In genomic region chr3:196639517-196640500, GRCh38 we compare ENCODE assay signal across 7 cellular contexts. TPM values are rescaled to one million over a fixed set of nuclear protein-coding genes. Genes with fewer than 3 reads are reported as not detected.
DNase-seq lines count a peak whose midpoint lies in the region; ATAC-seq and TF ChIP-seq lines count a peak whose summit lies in the region.

Gene NRROS (plus strand): TSS chr3:196639694. CDS start chr3:196654540, 14,846 bp downstream.

- peak within 1 kb of the TSS; percentile 29 to 59 (median 42) for H3K4me3 ChIP-seq in fibroblast of lung (replicated peaks in 1 of 4; ENCODE audit: control extremely low read depth in 1 of 4, insufficient read depth in 1 of 4, low read depth in 3 of 4, low read length in 4 of 4)
- H3K4me3 ChIP-seq in stomach smooth muscle (ENCODE audit: low read length in 2 of 2) = peak within 1 kb of the TSS; percentile 65 to 73

- ATAC-seq in GM18868 (IDR thresholded peaks at IDR 0.05; ENCODE audit: unreplicated experiment) (peak; percentile 34), HG03135 (IDR thresholded peaks at IDR 0.05; ENCODE audit: unreplicated experiment) (peak; percentile 41)
- ATAC-seq in activated T-cell treated with anti-CD3 and anti-CD28 coated beads, Interleukin-2, amount 50 U/mL, for 4 hours = peak; percentile 67 to 69
- ATAC-seq in naive thymus-derived CD8-positive, alpha-beta T cell = peak; percentile 70 to 73

- H3K4me1 ChIP-seq in fibroblast of lung (ENCODE audit: control insufficient read depth, extremely low read depth, insufficient read depth, low read length) (no peaks in the 10 kb centered on the region), stomach smooth muscle (ENCODE audit: control insufficient read depth, insufficient read depth, low read length) (peaks cover 16% of the 10 kb centered on the region)

- H3K27me3 ChIP-seq in fibroblast of lung (ENCODE audit: control insufficient read depth, insufficient read depth, low read length) = peaks cover 3% of the 10 kb centered on the region
- peaks cover 0 to 4% of the 10 kb centered on the region in 2 donors for H3K27me3 ChIP-seq in stomach smooth muscle (ENCODE audit: control insufficient read depth in 1 of 2, insufficient read depth in 2 of 2, low read length in 2 of 2)

- POLR2A ChIA-PET in naive thymus-derived CD8-positive, alpha-beta T cell (lab: Charles Lee) = interaction anchor here (1.1 to 2.7 kb wide), 7 partner anchors 7 to 101 kb away, joined by 3 to 20 read pairs (median 4); no protein-coding TSS in a partner anchor

- peak within 1 kb of the TSS; percentile 84 to 93 (median 88) for H3K27ac Mint-ChIP-seq in naive thymus-derived CD8-positive, alpha-beta T cell

- DNase-seq in NOMO-1 treated with dmso at 0.1 percent for 144 hours (lab: John Stamatoyannopoulos, UW; ENCODE audit: unreplicated experiment) (peak; percentile 97), fibroblast of lung (ENCODE audit: low read depth in 2 of 2) (peak; percentile 44 to 51)
- peak; percentile 49 for DNase-seq in activated T-cell treated with anti-CD3 and anti-CD28 coated beads, Interleukin-2, amount 50 U/mL, for 4 hours
- peak; percentile 15 to 72 (median 45) for DNase-seq in naive thymus-derived CD8-positive, alpha-beta T cell

- peak within 1 kb of the TSS; percentile 77 for H3K4me2 ChIP-seq in fibroblast of lung (ENCODE audit: extremely low read depth, insufficient read depth, low read length)

- no peaks in the 10 kb centered on the region for H3K9me3 ChIP-seq in fibroblast of lung (ENCODE audit: control insufficient read depth, insufficient read depth, low read depth, low read length)
- no peaks in the 10 kb centered on the region for H3K9me3 ChIP-seq in stomach smooth muscle (ENCODE audit: control insufficient read depth in 2 of 2, low read length in 2 of 2)

- H3K27me3 Mint-ChIP-seq in activated T-cell treated with anti-CD3 and anti-CD28 coated beads, Interleukin-2, amount 50 U/mL, for 4 hours (ENCODE audit: low read depth) = no peaks in the 10 kb centered on the region
- no peaks in the 10 kb centered on the region for H3K27me3 Mint-ChIP-seq in naive thymus-derived CD8-positive, alpha-beta T cell

- no peaks in the 10 kb centered on the region for H4K20me1 ChIP-seq in fibroblast of lung (ENCODE audit: control insufficient read depth, extremely low read depth, insufficient read depth, low read length)

- peak within 1 kb of the TSS; percentile 73 for H3K4me3 Mint-ChIP-seq in activated T-cell treated with anti-CD3 and anti-CD28 coated beads, Interleukin-2, amount 50 U/mL, for 4 hours
- H3K4me3 Mint-ChIP-seq in naive thymus-derived CD8-positive, alpha-beta T cell = peak within 1 kb of the TSS; percentile 72 to 90 (median 85)

- H3K36me3 Mint-ChIP-seq in activated T-cell treated with anti-CD3 and anti-CD28 coated beads, Interleukin-2, amount 50 U/mL, for 4 hours (ENCODE audit: insufficient read depth) = peaks cover 5% of the 10 kb centered on the region
- H3K36me3 Mint-ChIP-seq in naive thymus-derived CD8-positive, alpha-beta T cell = peaks cover 0 to 5% (median 0%) of the 10 kb centered on the region in 3 donors

- H3K27ac ChIP-seq in fibroblast of lung (ENCODE audit: insufficient read depth, low read length) (no peak within 1 kb of the TSS), stomach smooth muscle (ENCODE audit: low read length) (no peak within 1 kb of the TSS)

- H3K36me3 ChIP-seq in fibroblast of lung (ENCODE audit: control insufficient read depth, insufficient read depth, low read length) = no peaks in the 10 kb centered on the region
- H3K36me3 ChIP-seq in stomach smooth muscle (ENCODE audit: control insufficient read depth in 2 of 2, insufficient read depth in 2 of 2, low read length in 2 of 2) = no peaks in the 10 kb centered on the region

- H3K9me3 Mint-ChIP-seq in activated T-cell treated with anti-CD3 and anti-CD28 coated beads, Interleukin-2, amount 50 U/mL, for 4 hours = no peaks in the 10 kb centered on the region
- H3K9me3 Mint-ChIP-seq in naive thymus-derived CD8-positive, alpha-beta T cell = no peaks in the 10 kb centered on the region

- no peaks in the 10 kb centered on the region for H3K79me2 ChIP-seq in fibroblast of lung (ENCODE audit: control insufficient read depth, insufficient read depth, low read length)

- no peak within 1 kb of the TSS for H3K9ac ChIP-seq in fibroblast of lung (ENCODE audit: insufficient read depth, low read length)
- peak within 1 kb of the TSS; percentile 66 to 68 for H3K9ac ChIP-seq in stomach smooth muscle (ENCODE audit: low read length in 2 of 2)

- no peak for TF ChIP-seq CTCF in fibroblast of lung (conservative IDR thresholded peaks at IDR 0.05 in 1 of 2, IDR thresholded peaks at IDR 0.05 in 1 of 2; ENCODE audit: low read depth in 1 of 2, low read length in 2 of 2)

- peak within 1 kb of the TSS; percentile 52 for H2AFZ ChIP-seq in fibroblast of lung (ENCODE audit: low read length)

- H3K4me1 Mint-ChIP-seq in activated T-cell treated with anti-CD3 and anti-CD28 coated beads, Interleukin-2, amount 50 U/mL, for 4 hours (ENCODE audit: low read depth) = peaks cover 74% of the 10 kb centered on the region
- peaks cover 20 to 86% (median 71%) of the 10 kb centered on the region in 4 donors for H3K4me1 Mint-ChIP-seq in naive thymus-derived CD8-positive, alpha-beta T cell

RNA-seq across cellular contexts. Expression of gene NRROS, which starts in this region (rescaled TPM):
- total RNA-seq in activated T-cell treated with anti-CD3 and anti-CD28 coated beads, Interleukin-2, amount 50 U/mL, for 4 hours = 10 to 100 TPM; 16.2 to 18.5 (median 18.5) TPM
- under 0.01 and 0.33 TPM in 2 replicates for total RNA-seq in fibroblast of lung
- polyA plus RNA-seq in fibroblast of lung = 0.08 and 0.43 TPM in 2 replicates
- 0.17 and 0.83 TPM in 2 replicates for polyA plus RNA-seq in fibroblast of lung (2012)
- 0.12 and 1.3 TPM in 2 replicates for polyA minus RNA-seq in fibroblast of lung (ENCODE audit: low replicate concordance)
- total RNA-seq in naive thymus-derived CD8-positive, alpha-beta T cell = 1 to 10 TPM; 3.4 to 4.1 TPM
- polyA plus RNA-seq in naive thymus-derived CD8-positive, alpha-beta T cell = under 1 TPM; 0.29 to 0.92 (median 0.87) TPM

Comparison
In these comparisons a context has a peak if more than half of its experiments do, and no peak if none do; other contexts are left out.
1. DNase-seq: peak in every context shown above with its lines; median percentile 97 in NOMO-1 treated with dmso at 0.1 percent for 144 hours; 49 in activated T-cell treated with anti-CD3 and anti-CD28 coated beads, Interleukin-2, amount 50 U/mL, for 4 hours; 48 in fibroblast of lung; 45 in naive thymus-derived CD8-positive, alpha-beta T cell.